In the genomic region with DNA sequence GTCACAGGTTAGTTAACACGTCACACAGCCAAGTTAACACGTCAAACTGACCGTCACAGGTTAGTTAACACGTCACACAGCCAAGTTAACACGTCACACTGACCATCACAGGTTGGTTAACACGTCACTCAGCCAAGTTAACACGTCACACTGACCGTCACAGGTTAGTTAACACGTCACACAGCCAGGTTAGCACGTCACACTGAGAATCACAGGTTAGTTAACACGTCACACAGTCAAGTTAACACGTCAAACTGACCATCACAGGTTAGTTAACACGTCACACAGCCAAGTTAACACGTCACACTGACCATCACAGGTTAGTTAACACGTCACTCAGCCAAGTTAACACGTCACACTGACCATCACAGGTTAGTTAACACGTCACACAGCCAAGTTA, we compare ENCODE assay signal across 1 cellular context.
TF ChIP-seq lines count a peak whose summit lies in the region.
"Not testable (repeated sequence)": the region's sequence is repeated elsewhere in the genome, so short reads cannot be mapped to it uniquely, and the experiment has no call there.

No MANE protein-coding gene starts in this region.

TF ChIP-seq in K562, 482 proteins besides CTCF, POLR2A, EP300 and RAD21:
- TF ChIP-seq ATF1 (CRISPR knock-in tag; IDR thresholded peaks at IDR 0.05), result not testable (repeated sequence)
- peak; percentile 41; the same call in 1 of the 2 replicates for TF ChIP-seq ATF1 (tag; IDR thresholded peaks at IDR 0.05)
- TF ChIP-seq CREB1 (IDR thresholded peaks at IDR 0.05), result peak; percentile 53; the same call in 1 of the 2 replicates
- TF ChIP-seq CREB1 (CRISPR knock-in tag; IDR thresholded peaks at IDR 0.05), result peak; percentile 75
